8 cellular contexts compared by ENCODE assay signal in genomic region chr5:116573279-116573616, GRCh38. TPM values are rescaled to one million over a fixed set of nuclear protein-coding genes. Genes with fewer than 3 reads are reported as not detected.
A peak's percentile ranks its signal among the peaks of the same experiment; 100 is the strongest.
DNase-seq lines count a peak whose midpoint lies in the region; ATAC-seq and TF ChIP-seq lines count a peak whose summit lies in the region.

No MANE protein-coding gene starts in this region.

- no peaks in the 10 kb centered on the region for H3K79me2 ChIP-seq in mammary epithelial cell (ENCODE audit: insufficient read depth, low read length)

- DNase-seq in C1 segment of cervical spinal cord (lab: John Stamatoyannopoulos, UW), result peak in 9 of 14 donors; percentile 25 to 79 (median 69)
- peak; percentile 57 for DNase-seq in HK-2 (ENCODE audit: unreplicated experiment)
- DNase-seq in mammary epithelial cell, result peak; percentile 14
- DNase-seq in right lobe of liver, result peak; percentile 35 to 55 (median 46)
- DNase-seq in substantia nigra (lab: John Stamatoyannopoulos, UW), result peak in 24 of 49 donors; percentile 23 to 76 (median 58)
- DNase-seq in central memory CD4-positive, alpha-beta T cell, result no peak
- no peak for DNase-seq in G401 (ENCODE audit: low spot score)
- no peak for DNase-seq in RWPE1 (ENCODE audit: low spot score)

- no peak for TF ChIP-seq POLR2A in right lobe of liver (IDR thresholded peaks at IDR 0.05)

- ATAC-seq in right lobe of liver, result peak; percentile 3 to 19 (median 8)

- H3K4me1 ChIP-seq in mammary epithelial cell (ENCODE audit: insufficient read depth, low read length), result peaks cover 32% of the 10 kb centered on the region
- H3K4me1 ChIP-seq in right lobe of liver, result peaks cover 0 to 35% (median 9%) of the 10 kb centered on the region in 4 donors

- H3K4me3 ChIP-seq in mammary epithelial cell (replicated peaks in 1 of 3; ENCODE audit: insufficient read depth in 1 of 3, low read depth in 2 of 3, low read length in 3 of 3), result peak overlapping the region; percentile 41 to 71 (median 53)
- H3K4me3 ChIP-seq in right lobe of liver, result peak overlapping the region; percentile 42 to 64 (median 58)

- WGBS in mammary epithelial cell (ENCODE audit: low coverage, missing lambda C conversion rate), result 6% methylated on average over 24 of the region's 30 CpGs
- WGBS in right lobe of liver (ENCODE audit: insufficient coverage, low coverage, low lambda C conversion rate, missing lambda C conversion rate), result no CpG with 5 or more reads among the region's 30 CpGs

- intact Hi-C loops in mammary epithelial cell (cut with micrococcal nuclease), result no loop called here
- intact Hi-C loops in right lobe of liver (cut with DNase I), result loop anchor here in 1 of 2 donors (10.0 kb wide), 1 partner anchor 372 kb away; no protein-coding TSS in a partner anchor

- CTCF ChIA-PET in mammary epithelial cell (lab: Charles Lee; ENCODE audit: low non-redundant PET), result interaction anchor here (0.6 kb wide), 1 partner anchor 412 kb away, joined by 10 read pairs; no protein-coding TSS in a partner anchor
- CTCF ChIA-PET in RWPE1 (lab: Yijun Ruan, JAX), result interaction anchor here (0.6 to 0.9 kb wide), 2 partner anchors 9 to 436 kb away, joined by 3 to 5 read pairs; no protein-coding TSS in a partner anchor

- dilution Hi-C loops in mammary epithelial cell (cut with HindIII; ENCODE audit: low sequenced_read_pairs), result no loop called here

- in situ Hi-C loops in mammary epithelial cell (cut with MboI; ENCODE audit: low sequenced_read_pairs in 2 of 2), result loop anchor here in 1 of 2 donors (25.0 kb wide), 1 partner anchor 436 kb away; no protein-coding TSS in a partner anchor
- in situ Hi-C loops in G401 (cut with HindIII; ENCODE audit: low sequenced_read_pairs), result no loop called here

- no TSS peak for BruUV-seq in mammary epithelial cell (replicated peaks; lab: Mats Ljungman, UMichigan)

- H3K27ac ChIP-seq in mammary epithelial cell (ENCODE audit: insufficient read depth, low read depth, low read length) (no peak overlapping the region), right lobe of liver (peak overlapping the region; percentile 38 to 73 (median 53)), substantia nigra (ENCODE audit: low read depth, low read length, poor library complexity, severe bottlenecking) (peak overlapping the region; percentile 84), RWPE1 (no peak overlapping the region)

- H2AFZ ChIP-seq in mammary epithelial cell (ENCODE audit: low read depth, low read length), result peak overlapping the region; percentile 84

- H3K36me3 ChIP-seq in mammary epithelial cell (ENCODE audit: insufficient read depth, low read length) (no peaks in the 10 kb centered on the region), right lobe of liver (no peaks in the 10 kb centered on the region)

- TF ChIP-seq CTCF in mammary epithelial cell (conservative IDR thresholded peaks at IDR 0.05 in 1 of 2, IDR thresholded peaks at IDR 0.05 in 1 of 2; ENCODE audit: extremely low read depth in 1 of 2, insufficient read depth in 1 of 2, low read depth in 1 of 2, low read length in 2 of 2) (no peak), right lobe of liver (IDR thresholded peaks at IDR 0.05) (no peak), RWPE1 (conservative IDR thresholded peaks at IDR 0.05; ENCODE audit: low read depth) (no peak)

- no peak overlapping the region for H3K9ac ChIP-seq in mammary epithelial cell (ENCODE audit: insufficient read depth, low read length)

- POLR2A ChIA-PET in RWPE1 (lab: Yijun Ruan, JAX; ENCODE audit: low non-redundant PET), result no interaction called here

- H4K20me1 ChIP-seq in mammary epithelial cell (ENCODE audit: insufficient read depth, low read length), result no peaks in the 10 kb centered on the region

- H3K27me3 ChIP-seq in mammary epithelial cell (ENCODE audit: insufficient read depth, low read length) (peaks cover 23% of the 10 kb centered on the region), right lobe of liver (peaks cover 0 to 31% of the 10 kb centered on the region in 2 donors)

- H3K4me2 ChIP-seq in mammary epithelial cell (ENCODE audit: insufficient read depth, low read depth, low read length), result peak overlapping the region; percentile 100

- H3K9me3 ChIP-seq in mammary epithelial cell (replicated peaks; ENCODE audit: insufficient read depth, low read length), result no peaks in the 10 kb centered on the region
- H3K9me3 ChIP-seq in right lobe of liver, result no peaks in the 10 kb centered on the region

RNA-seq across cellular contexts. Expression of gene SEMA6A, which starts 1.4 kb away (rescaled TPM):
- total RNA-seq in mammary epithelial cell, result 1 to 10 TPM; 1.2 to 7.7 TPM
- polyA plus RNA-seq in mammary epithelial cell, result 0.53 TPM
- polyA minus RNA-seq in mammary epithelial cell, result 36.2 TPM
- total RNA-seq in right lobe of liver, result 10 to 100 TPM in 1 of 6 experiments, 1 to 10 TPM in 5; 4.5 to 12.0 (median 8.4) TPM
- not detected in 2 replicates for total RNA-seq in G401 (2014; rRNA removed; shearing (Covaris generic))

Comparison
In these comparisons a context has a peak if more than half of its experiments do, and no peak if none do; other contexts are left out.
1. DNase-seq: peak in C1 segment of cervical spinal cord (9 of 14), HK-2 (single experiment), mammary epithelial cell (single experiment) and right lobe of liver (3 of 3); none in central memory CD4-positive, alpha-beta T cell (single experiment), G401 (single experiment) and RWPE1 (single experiment).
2. H3K27ac ChIP-seq: peak in right lobe of liver (3 of 3) and substantia nigra (single experiment); none in mammary epithelial cell (single experiment) and RWPE1 (single experiment).